Comparison of ENCODE assay signal across 8 cellular contexts in genomic region chr15:57306944-57307411, GRCh38.
DNase-seq lines count a peak whose midpoint lies in the region; ATAC-seq and TF ChIP-seq lines count a peak whose summit lies in the region.

No MANE protein-coding gene starts in this region.

- no peaks in the 10 kb centered on the region for H3K36me3 Mint-ChIP-seq in neural crest cell (ENCODE audit: low read depth)

- H2AFZ ChIP-seq in Loucy (ENCODE audit: low read length): no peak overlapping the region

- H3K4me2 ChIP-seq in Loucy (ENCODE audit: low read depth, low read length, poor library complexity, severe bottlenecking): peak overlapping the region; percentile 81

- H3K9me2 ChIP-seq in Loucy (replicated peaks; ENCODE audit: low read depth, low read length): no peaks in the 10 kb centered on the region

- H3K4me3 Mint-ChIP-seq in neural crest cell: peak overlapping the region; percentile 77

- H3K27me3 Mint-ChIP-seq in neural crest cell (ENCODE audit: low read depth): no peaks in the 10 kb centered on the region

- H3K9me3 ChIP-seq in Loucy (ENCODE audit: insufficient read depth, low read depth, low read length): no peaks in the 10 kb centered on the region

- H3K4me1 ChIP-seq in Loucy (ENCODE audit: insufficient read depth, low read length, poor library complexity, severe bottlenecking): peaks cover 3% of the 10 kb centered on the region

- no peaks in the 10 kb centered on the region for H3F3A ChIP-seq in Loucy (ENCODE audit: low read depth)

- no peaks in the 10 kb centered on the region for H3K27me3 ChIP-seq in Loucy (ENCODE audit: insufficient read depth, low read length, poor library complexity, severe bottlenecking)

- no peak overlapping the region for H3K4me3 ChIP-seq in Loucy (ENCODE audit: low read length, poor library complexity, severe bottlenecking)
- peak overlapping the region; percentile 62 for H3K4me3 ChIP-seq in epithelial cell of proximal tubule (ENCODE audit: low read depth, low read length)

- 0 out of 2 replicates have a peak, but pooled peaks have one; percentile 16 for TF ChIP-seq CTCF in Loucy (conservative IDR thresholded peaks at IDR 0.05; ENCODE audit: low read length)
- no peak for TF ChIP-seq CTCF in epithelial cell of proximal tubule (conservative IDR thresholded peaks at IDR 0.05; ENCODE audit: low read depth, low read length)
- TF ChIP-seq CTCF in neural crest cell (conservative IDR thresholded peaks at IDR 0.05): peak; percentile 3

- H3K9ac ChIP-seq in Loucy (ENCODE audit: low read depth, low read length, poor library complexity, severe bottlenecking): peak overlapping the region; percentile 62

- intact Hi-C loops in posterior vena cava (cut with DNase I): loop anchor here (5.0 to 10.0 kb wide), 2 partner anchors 160 to 162 kb away; no protein-coding TSS in a partner anchor

- ATAC-seq in HG02973 (IDR thresholded peaks at IDR 0.05; ENCODE audit: unreplicated experiment) (no peak), GM21360 (IDR thresholded peaks at IDR 0.05; ENCODE audit: unreplicated experiment) (no peak)

- no peaks in the 10 kb centered on the region for H3K36me3 ChIP-seq in Loucy (ENCODE audit: insufficient read depth, low read length)

- no peak overlapping the region for H3K27ac Mint-ChIP-seq in neural crest cell (ENCODE audit: unreplicated experiment)

- no peaks in the 10 kb centered on the region for H3K9me3 Mint-ChIP-seq in neural crest cell

- DNase-seq in DMS53 (lab: John Stamatoyannopoulos, UW): peak; percentile 66
- DNase-seq in epithelial cell of proximal tubule (ENCODE audit: low read depth): no peak
- DNase-seq in neural crest cell (ENCODE audit: low read depth, low spot score): no peak
- DNase-seq in GM19238 (ENCODE audit: insufficient read length, low spot score): no peak
- no peak for DNase-seq in posterior vena cava (ENCODE audit: low spot score)

- no peaks in the 10 kb centered on the region for H4K20me1 ChIP-seq in Loucy (ENCODE audit: insufficient read depth, low read length, poor library complexity, severe bottlenecking)

- peaks cover 14% of the 10 kb centered on the region for H3K4me1 Mint-ChIP-seq in neural crest cell

- H3K79me2 ChIP-seq in Loucy (ENCODE audit: insufficient read depth, low read length): no peaks in the 10 kb centered on the region
